Comparison of ENCODE assay signal across 9 cellular contexts in genomic region chr6:96157018-96157565, GRCh38.
DNase-seq lines count a peak whose midpoint lies in the region; ATAC-seq and TF ChIP-seq lines count a peak whose summit lies in the region.
"Had no signal": no experiment of that assay in that cellular context is flagged by ENCODE, and none has a peak within 500 bp of the region (broad histone marks: within the 10 kb centered on the region; RNA-seq: fewer than 3 reads in every experiment).

No MANE protein-coding gene starts in this region.

- POLR2A ChIA-PET in A673 (lab: Charles Lee; ENCODE audit: low non-redundant PET) (no interaction called here), PC-9 (lab: Charles Lee; ENCODE audit: unreplicated experiment) (no interaction called here)

- intact Hi-C loops in A673 (cut with micrococcal nuclease; ENCODE audit: unreplicated experiment): no loop called here
- intact Hi-C loops in PC-9 (cut with micrococcal nuclease; ENCODE audit: unreplicated experiment): loop anchor here (2.0 kb wide), 1 partner anchor 52 kb away; no protein-coding TSS in a partner anchor
- intact Hi-C loops in CD14-positive monocyte (cut with micrococcal nuclease): no loop called here

- H3K27me3 Mint-ChIP-seq in CD14-positive monocyte (ENCODE audit: low read depth in 3 of 3): no peaks in the 10 kb centered on the region
- no peaks in the 10 kb centered on the region for H3K27me3 Mint-ChIP-seq in osteocyte (ENCODE audit: unreplicated experiment)

- CTCF ChIA-PET in A673 (lab: Charles Lee): no interaction called here
- CTCF ChIA-PET in PC-9 (lab: Charles Lee): no interaction called here

- H3K4me3 ChIP-seq in A673 (ENCODE audit: low read depth, low read length, poor library complexity, severe bottlenecking) (peak overlapping the region; percentile 15), PC-9 (no peak overlapping the region)

- H3K4me3 Mint-ChIP-seq in CD14-positive monocyte (no peak overlapping the region), osteocyte (ENCODE audit: unreplicated experiment) (no peak overlapping the region)

- H3K4me1 ChIP-seq in A673 (ENCODE audit: insufficient read depth, low read length, poor library complexity, severe bottlenecking) (peaks cover 27% of the 10 kb centered on the region), PC-9 (replicated peaks; ENCODE audit: insufficient read depth) (no peaks in the 10 kb centered on the region)

- H3K79me2 ChIP-seq in PC-9 (ENCODE audit: low read depth): no peaks in the 10 kb centered on the region

- DNase-seq in A673 (ENCODE audit: low spot score): peak; percentile 21
- no peak for DNase-seq in PC-9
- DNase-seq in NCI-H146 (lab: John Stamatoyannopoulos, UW): no peak
- no peak for DNase-seq in NCI-H526 treated with DMSO at 0.1 percent for 48 hours (lab: John Stamatoyannopoulos, UW)
- no peak for DNase-seq in CD14-positive monocyte (ENCODE audit: low spot score)
- DNase-seq in osteocyte (ENCODE audit: extremely low spot score, unreplicated experiment): no peak
- DNase-seq: NCI-H1694 treated with DMSO at 0.1 percent for 48 hours had no signal

- H3K27me3 ChIP-seq in A673 (replicated peaks; ENCODE audit: insufficient read depth, low read depth, low read length, poor library complexity) (no peaks in the 10 kb centered on the region), PC-9 (ENCODE audit: insufficient read depth, low read depth) (no peaks in the 10 kb centered on the region)

- H3K9me3 ChIP-seq in A673 (ENCODE audit: low read depth, low read length, poor library complexity, severe bottlenecking): no peaks in the 10 kb centered on the region
- H3K9me3 ChIP-seq in PC-9 (ENCODE audit: insufficient read depth, low read depth): no peaks in the 10 kb centered on the region

- no peaks in the 10 kb centered on the region for H3K9me2 ChIP-seq in PC-9 (ENCODE audit: insufficient read depth)

- H3K4me1 Mint-ChIP-seq in CD14-positive monocyte (no peaks in the 10 kb centered on the region), osteocyte (ENCODE audit: unreplicated experiment) (no peaks in the 10 kb centered on the region)

- BruUV-seq in A673 (replicated peaks; lab: Mats Ljungman, UMichigan) (no TSS peak), PC-9 (replicated peaks; lab: Mats Ljungman, UMichigan) (no TSS peak)

- ATAC-seq in GM19025 (IDR thresholded peaks at IDR 0.05; ENCODE audit: low read depth, unreplicated experiment): peak; percentile 93
- ATAC-seq in HG02943 (IDR thresholded peaks at IDR 0.05; ENCODE audit: low read depth, unreplicated experiment): peak; percentile 88

- H3K4me2 ChIP-seq in PC-9: 0 out of 2 replicates have a peak overlapping the region, but pooled peaks have one; percentile 9

- no peak overlapping the region for H3K27ac Mint-ChIP-seq in CD14-positive monocyte
- no peak overlapping the region for H3K27ac Mint-ChIP-seq in osteocyte (ENCODE audit: unreplicated experiment)

- no peaks in the 10 kb centered on the region for H4K20me1 ChIP-seq in PC-9 (ENCODE audit: insufficient read depth)

- H3K36me3 Mint-ChIP-seq in CD14-positive monocyte: no peaks in the 10 kb centered on the region
- no peaks in the 10 kb centered on the region for H3K36me3 Mint-ChIP-seq in osteocyte (ENCODE audit: unreplicated experiment)

- no peaks in the 10 kb centered on the region; the same call in 1 of the 2 replicates for H3F3A ChIP-seq in PC-9 (ENCODE audit: insufficient read depth, low read depth)

- H2AFZ ChIP-seq in PC-9: no peak overlapping the region

- TF ChIP-seq CTCF in A673 (conservative IDR thresholded peaks at IDR 0.05; ENCODE audit: low read depth, low read length): no peak
- no peak for TF ChIP-seq CTCF in PC-9 (conservative IDR thresholded peaks at IDR 0.05)
- no peak for TF ChIP-seq CTCF in CD14-positive monocyte (IDR thresholded peaks at IDR 0.05)
- TF ChIP-seq CTCF in osteocyte (IDR thresholded peaks at IDR 0.05): no peak

- no peaks in the 10 kb centered on the region for H3K36me3 ChIP-seq in A673 (ENCODE audit: insufficient read depth, low read length, poor library complexity, severe bottlenecking)
- H3K36me3 ChIP-seq in PC-9 (ENCODE audit: low read depth): no peaks in the 10 kb centered on the region

- H3K27ac ChIP-seq in A673 (ENCODE audit: low read depth, low read length, poor library complexity, severe bottlenecking) (peak overlapping the region; percentile 12), PC-9 (no peak overlapping the region)

- H3K9me3 Mint-ChIP-seq in CD14-positive monocyte (peaks cover 0 to 3% (median 0%) of the 10 kb centered on the region in 7 donors), osteocyte (ENCODE audit: unreplicated experiment) (no peaks in the 10 kb centered on the region)
